ENCODE assay signal across 12 cellular contexts in genomic region chr6:135226537-135226936, GRCh38. TPM values are rescaled to one million over a fixed set of nuclear protein-coding genes. Genes with fewer than 3 reads are reported as not detected.
DNase-seq lines count a peak whose midpoint lies in the region; ATAC-seq, FAIRE-seq and TF ChIP-seq lines count a peak whose summit lies in the region.
"Had no signal": no experiment of that assay in that cellular context is flagged by ENCODE, and none has a peak within 500 bp of the region (broad histone marks: within the 10 kb centered on the region; RNA-seq: fewer than 3 reads in every experiment).

No MANE protein-coding gene starts in this region.

- H3K27me3 ChIP-seq in pancreas (no peaks in the 10 kb centered on the region), tibial artery (no peaks in the 10 kb centered on the region)
- H3K27me3 ChIP-seq: BE2C had no signal

- ATAC-seq in GM19438 (IDR thresholded peaks at IDR 0.05; ENCODE audit: low read depth, unreplicated experiment): peak; percentile 77
- ATAC-seq in HG02870 (IDR thresholded peaks at IDR 0.05; ENCODE audit: unreplicated experiment): peak; percentile 74
- peak; percentile 59 for ATAC-seq in HG03565 (IDR thresholded peaks at IDR 0.05; ENCODE audit: unreplicated experiment)
- ATAC-seq in pancreas: no peak

- H3K4me1 ChIP-seq in pancreas (no peaks in the 10 kb centered on the region), tibial artery (no peaks in the 10 kb centered on the region)
- H3K4me1 ChIP-seq: BE2C had no signal

- no peak overlapping the region for H3K27ac ChIP-seq in pancreas
- no peak overlapping the region for H3K27ac ChIP-seq in tibial artery

- DNase-seq in GM13977 (ENCODE audit: low spot score): peak; percentile 48
- no peak for DNase-seq in D721Med (ENCODE audit: insufficient read length, low spot score)
- DNase-seq in pancreas: no peak
- no peak for DNase-seq in AG08396 (ENCODE audit: low spot score)
- no peak for DNase-seq in tibial artery
- DNase-seq: activated CD8-positive, alpha-beta memory T cell treated with anti-CD3 and anti-CD28 coated beads for 24 hours; BE2C; NCI-H510A had no signal

- WGBS in pancreas, 2 donors: 64 to 67% methylated on average over 1 of the region's 1 CpG

- TF ChIP-seq CTCF in GM13977 (IDR thresholded peaks at IDR 0.05; ENCODE audit: extremely low read depth, insufficient read depth, missing control alignments): no peak
- TF ChIP-seq CTCF in D721Med (IDR thresholded peaks at IDR 0.05; ENCODE audit: insufficient read depth, missing control alignments): no peak
- no peak for TF ChIP-seq CTCF in pancreas (IDR thresholded peaks at IDR 0.05)
- TF ChIP-seq CTCF in tibial artery (IDR thresholded peaks at IDR 0.05): no peak

- intact Hi-C loops in pancreas (cut with DNase I) (no loop called here), tibial artery (cut with DNase I; ENCODE audit: low total_unique reads) (no loop called here)

- in situ Hi-C loops in GM13977 (cut with MboI; ENCODE audit: low pct_unique_long_range_greater_than_20kb, low sequenced_read_pairs, unreplicated experiment): no loop called here

- FAIRE-seq in D721Med (lab: Jason Lieb, UNC): no peak
- FAIRE-seq in pancreas (lab: Jason Lieb, UNC): no peak

- no peak overlapping the region for H3K4me3 ChIP-seq in pancreas
- no peak overlapping the region for H3K4me3 ChIP-seq in tibial artery
- H3K4me3 ChIP-seq: smooth muscle cell had no signal

- no peaks in the 10 kb centered on the region for H3K9me3 ChIP-seq in pancreas
- H3K9me3 ChIP-seq in tibial artery: no peaks in the 10 kb centered on the region
- H3K9me3 ChIP-seq: BE2C had no signal

- no peaks in the 10 kb centered on the region for H3K36me3 ChIP-seq in pancreas
- H3K36me3 ChIP-seq in tibial artery: no peaks in the 10 kb centered on the region
- H3K36me3 ChIP-seq: BE2C had no signal

RNA-seq across cellular contexts. Expression of gene MYB, which starts 45.4 kb away (rescaled TPM):
- total RNA-seq in pancreas: under 1 TPM in 4 of 6 donors, not detected in 2; 0.15 to 0.37 (median 0.26) TPM
- under 1 TPM in 1 of 2 donors, not detected in 1; 0.07 TPM for polyA plus RNA-seq in pancreas

Comparison
In these comparisons a context has a peak if more than half of its experiments do, and no peak if none do; other contexts are left out.
1. ATAC-seq: peak in GM19438 (single experiment), HG02870 (single experiment) and HG03565 (single experiment); none in pancreas (0 of 4).